In the genomic region with DNA sequence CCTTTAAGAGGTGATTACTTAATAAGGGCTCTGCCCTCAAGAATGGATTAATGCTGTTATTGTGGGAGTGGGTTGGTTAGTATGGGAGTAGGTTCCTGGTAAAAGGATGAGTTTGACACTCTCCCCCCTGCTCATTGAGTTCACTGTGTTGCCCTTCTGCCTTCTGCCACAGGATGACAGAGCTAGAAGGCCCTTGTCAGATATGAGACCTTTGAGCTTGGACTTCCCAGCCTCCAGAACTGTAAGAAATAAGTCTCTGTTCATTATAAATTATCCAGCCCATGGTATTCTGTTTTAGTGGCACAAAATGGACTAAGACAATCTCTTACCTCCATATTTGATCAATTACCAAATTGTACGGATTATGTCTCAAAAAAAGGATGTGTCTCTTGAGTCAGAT, we compare ENCODE assay signal across 16 cellular contexts.
DNase-seq lines count a peak whose midpoint lies in the region; ATAC-seq and TF ChIP-seq lines count a peak whose summit lies in the region.
"Had no signal": no experiment of that assay in that cellular context is flagged by ENCODE, and none has a peak within 500 bp of the region (broad histone marks: within the 10 kb centered on the region; RNA-seq: fewer than 3 reads in every experiment).

No MANE protein-coding gene starts in this region.

- WGBS in body of pancreas, 2 donors, result 97 to 100% methylated on average over 1 of the region's 1 CpG
- WGBS in hepatocyte (ENCODE audit: low lambda C conversion rate, missing lambda C conversion rate), result 100% methylated on average over 1 of the region's 1 CpG
- 96 to 100% methylated on average over 1 of the region's 1 CpG for WGBS in upper lobe of left lung, 2 donors

- H4K20me1 ChIP-seq in hepatocyte (ENCODE audit: insufficient read depth, poor library complexity, severe bottlenecking), result peaks cover 34% of the 10 kb centered on the region

- TF ChIP-seq POLR2A in body of pancreas (IDR thresholded peaks at IDR 0.05) (no peak), gastrocnemius medialis (IDR thresholded peaks at IDR 0.05) (no peak), upper lobe of left lung (IDR thresholded peaks at IDR 0.05) (no peak)

- H3K4me3 ChIP-seq in body of pancreas (no peak overlapping the region), hepatocyte (no peak overlapping the region), gastrocnemius medialis (no peak overlapping the region), upper lobe of left lung (no peak overlapping the region)
- H3K4me3 ChIP-seq: HAP-1 had no signal

- no peak overlapping the region for H3K4me2 ChIP-seq in hepatocyte

- intact Hi-C loops in body of pancreas (cut with DNase I), result no loop called here
- intact Hi-C loops in gastrocnemius medialis (cut with DNase I; ENCODE audit: low total_unique reads), result no loop called here

- H3K36me3 ChIP-seq in body of pancreas (replicated peaks in 1 of 2; ENCODE audit: insufficient read depth in 1 of 2, low read depth in 2 of 2), result no peaks in the 10 kb centered on the region
- H3K36me3 ChIP-seq in hepatocyte (replicated peaks; ENCODE audit: insufficient read depth, low read depth), result no peaks in the 10 kb centered on the region
- no peaks in the 10 kb centered on the region for H3K36me3 ChIP-seq in gastrocnemius medialis
- H3K36me3 ChIP-seq in upper lobe of left lung, result no peaks in the 10 kb centered on the region
- H3K36me3 ChIP-seq: HAP-1 had no signal

- TF ChIP-seq EP300 in upper lobe of left lung (IDR thresholded peaks at IDR 0.05), result no peak

- no peak overlapping the region for H2AFZ ChIP-seq in hepatocyte

- ATAC-seq in body of pancreas (no peak), gastrocnemius medialis (no peak), upper lobe of left lung (ENCODE audit: low FRiP score in 2 of 2) (no peak), GM18520 (IDR thresholded peaks at IDR 0.05; ENCODE audit: unreplicated experiment) (no peak)

- no peaks in the 10 kb centered on the region for H3K9me3 ChIP-seq in body of pancreas
- no peaks in the 10 kb centered on the region for H3K9me3 ChIP-seq in hepatocyte (ENCODE audit: low read depth)
- H3K9me3 ChIP-seq in gastrocnemius medialis, result no peaks in the 10 kb centered on the region
- H3K9me3 ChIP-seq in upper lobe of left lung, result no peaks in the 10 kb centered on the region
- H3K9me3 ChIP-seq: HAP-1 had no signal

- peak overlapping the region in 3 of 4 donors; percentile 6 to 42 (median 32) for H3K27ac ChIP-seq in body of pancreas
- peak overlapping the region; percentile 19 for H3K27ac ChIP-seq in hepatocyte
- H3K27ac ChIP-seq in gastrocnemius medialis, result peak overlapping the region; percentile 14 to 56 (median 43)
- H3K27ac ChIP-seq in upper lobe of left lung, result peak overlapping the region in 3 of 4 donors; percentile 12 to 62 (median 62)

- H3K27me3 ChIP-seq in body of pancreas (no peaks in the 10 kb centered on the region), hepatocyte (no peaks in the 10 kb centered on the region), gastrocnemius medialis (no peaks in the 10 kb centered on the region), upper lobe of left lung (no peaks in the 10 kb centered on the region)

- H3K4me1 ChIP-seq in body of pancreas (peaks cover 85% of the 10 kb centered on the region), hepatocyte (ENCODE audit: insufficient read depth) (peaks cover 38% of the 10 kb centered on the region), gastrocnemius medialis (peaks cover 46 to 47% of the 10 kb centered on the region in 2 donors), upper lobe of left lung (peaks cover 17 to 60% (median 34%) of the 10 kb centered on the region in 4 donors)

- H3K9me2 ChIP-seq in hepatocyte (replicated peaks; ENCODE audit: insufficient read depth), result no peaks in the 10 kb centered on the region

- TF ChIP-seq CTCF in body of pancreas (IDR thresholded peaks at IDR 0.05) (no peak), hepatocyte (IDR thresholded peaks at IDR 0.05; ENCODE audit: poor library complexity) (no peak), gastrocnemius medialis (IDR thresholded peaks at IDR 0.05 in 4 of 5, conservative IDR thresholded peaks at IDR 0.05 in 1 of 5) (no peak), upper lobe of left lung (IDR thresholded peaks at IDR 0.05) (no peak)

- DNase-seq in body of pancreas (no peak), hepatocyte (ENCODE audit: low spot score) (no peak), gastrocnemius medialis (no peak), upper lobe of left lung (no peak), ureter (ENCODE audit: low spot score) (no peak)
- DNase-seq: C1 segment of cervical spinal cord; Calu3; CD4-positive, alpha-beta memory T cell; COR-L47; DMS53; DMS79 treated with DMSO at 0.1 percent for 48 hours; GF-D8; GOT3; HFFc6 had no signal

- peaks cover 95% of the 10 kb centered on the region for H3K79me2 ChIP-seq in hepatocyte

- in situ Hi-C loops in gastrocnemius medialis (cut with MboI; ENCODE audit: low sequenced_read_pairs in 4 of 4), result loop anchor here in 1 of 4 donors (10.0 kb wide), 1 partner anchor 213 kb away; no protein-coding TSS in a partner anchor
